Comparison of ENCODE assay signal across 9 cellular contexts in genomic region chr11:75443043-75443442, GRCh38. TPM values are rescaled to one million over a fixed set of nuclear protein-coding genes. Genes with fewer than 3 reads are reported as not detected.
"Had no signal": no experiment of that assay in that cellular context is flagged by ENCODE, and none has a peak within 500 bp of the region (broad histone marks: within the 10 kb centered on the region; RNA-seq: fewer than 3 reads in every experiment).

No MANE protein-coding gene starts in this region.

- H3K9ac ChIP-seq: GM23248 had no signal

- ATAC-seq: HCT116, K562 had no signal

- H3K4me3 ChIP-seq: GM23248, HAP-1, K562 had no signal

- H3K27ac ChIP-seq: GM23248 had no signal

- DNase-seq: GM23248, GOT3, H7, HFFc6, IMR-90 had no signal

- H3K36me3 ChIP-seq: HAP-1 had no signal

- H3K9me3 ChIP-seq: HAP-1 had no signal

- H2AFZ ChIP-seq: GM23248 had no signal

- H3K4me1 ChIP-seq: HAP-1 had no signal

RNA-seq across cellular contexts. Expression of gene KLHL35, which starts 10.0 kb away (rescaled TPM):
- total RNA-seq: H4, HFFc6, K562 had no signal
- polyA plus RNA-seq: K562 had no signal
